In genomic region chr6:56853541-56853940, GRCh38 we compare ENCODE assay signal across 23 cellular contexts.
"Had no signal": no experiment of that assay in that cellular context is flagged by ENCODE, and none has a peak within 500 bp of the region (broad histone marks: within the 10 kb centered on the region; RNA-seq: fewer than 3 reads in every experiment).

No MANE protein-coding gene starts in this region.

- H3K27ac Mint-ChIP-seq: activated naive CD4-positive, alpha-beta T cell treated with anti-CD3 and anti-CD28 coated beads, Interleukin-2, amount 50 U/mL, for 24 hours; dendritic cell treated with granulocyte-macrophage colony-stimulating factor and Interleukin-4, amounts not matched to agents 40 ng/mL and 50 ng/mL, for 4 days; nephron; stimulated activated naive CD8-positive, alpha-beta T cell treated with anti-CD3 and anti-CD28 coated beads, Interleukin-15, Interleukin-2, amounts not matched to agents 100 ng/mL and 50 ng/mL, for 24 hours had no signal

- H3K9me3 Mint-ChIP-seq: activated naive CD4-positive, alpha-beta T cell treated with anti-CD3 and anti-CD28 coated beads, Interleukin-2, amount 50 U/mL, for 24 hours; dendritic cell treated with granulocyte-macrophage colony-stimulating factor and Interleukin-4, amounts not matched to agents 40 ng/mL and 50 ng/mL, for 4 days; nephron; stimulated activated naive CD8-positive, alpha-beta T cell treated with anti-CD3 and anti-CD28 coated beads, Interleukin-15, Interleukin-2, amounts not matched to agents 100 ng/mL and 50 ng/mL, for 24 hours had no signal

- H3K4me1 ChIP-seq: prostate gland had no signal

- DNase-seq: activated CD4-positive, alpha-beta T cell treated with anti-CD3 and anti-CD28 coated beads, Interleukin-2, amount 50 U/mL, for 1 hour; activated CD4-positive, CD25-positive, alpha-beta regulatory T cell treated with anti-CD3 and anti-CD28 coated beads, Interleukin-2, amount 50 U/mL, for 72 hours; activated CD8-positive, alpha-beta memory T cell treated with anti-CD3 and anti-CD28 coated beads, Interleukin-2, amount 50 U/mL, for 48 hours; activated gamma-delta T cell; activated T-cell treated with anti-CD3 and anti-CD28 coated beads, Interleukin-2, amount 50 U/mL, for 48 hours; effector CD8-positive, alpha-beta T cell; foreskin fibroblast; hypothalamus; islet precursor cell; midbrain; stimulated activated CD4-positive, alpha-beta T cell treated with anti-CD3 and anti-CD28 coated beads, Interleukin-2, amount 100 ng/mL, for 48 hours; T-helper 1 cell; T-helper 9 cell; trophoblast cell had no signal

- H3K27me3 ChIP-seq: right atrium auricular region, suprapubic skin, vagina had no signal

- ATAC-seq: left lobe of liver had no signal

- H3K27ac ChIP-seq: prostate gland, right atrium auricular region, suprapubic skin, vagina had no signal

- H3K9me3 ChIP-seq: prostate gland, right atrium auricular region, suprapubic skin, vagina had no signal

- H3K4me3 ChIP-seq: prostate gland, right atrium auricular region, suprapubic skin, vagina had no signal

- H3K36me3 ChIP-seq: prostate gland, right atrium auricular region, suprapubic skin, vagina had no signal

- H3K4me3 Mint-ChIP-seq: activated naive CD4-positive, alpha-beta T cell treated with anti-CD3 and anti-CD28 coated beads, Interleukin-2, amount 50 U/mL, for 24 hours; dendritic cell treated with granulocyte-macrophage colony-stimulating factor and Interleukin-4, amounts not matched to agents 40 ng/mL and 50 ng/mL, for 4 days; nephron; stimulated activated naive CD8-positive, alpha-beta T cell treated with anti-CD3 and anti-CD28 coated beads, Interleukin-15, Interleukin-2, amounts not matched to agents 100 ng/mL and 50 ng/mL, for 24 hours had no signal
